Comparison of ENCODE assay signal across 8 cellular contexts in the genomic region with DNA sequence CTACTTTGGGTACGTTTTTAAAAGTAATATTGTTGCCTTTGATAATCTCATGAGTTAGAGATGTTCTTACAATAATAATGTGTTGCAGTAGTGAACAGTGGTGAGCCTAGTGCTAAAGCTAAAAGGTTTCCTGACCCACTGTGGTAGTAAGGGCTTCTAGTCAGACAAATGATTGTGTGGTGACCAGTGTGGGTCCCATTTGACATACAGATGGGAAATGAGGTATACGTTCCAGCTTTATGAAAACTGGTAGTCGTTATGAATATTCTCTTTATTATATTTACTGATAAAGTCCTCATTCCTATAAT. TPM values are rescaled to one million over a fixed set of nuclear protein-coding genes. Genes with fewer than 3 reads are reported as not detected.
DNase-seq lines count a peak whose midpoint lies in the region; ATAC-seq and TF ChIP-seq lines count a peak whose summit lies in the region.

No MANE protein-coding gene starts in this region.

- H3K36me3 ChIP-seq in vagina: no peaks in the 10 kb centered on the region

- no peak for TF ChIP-seq CTCF in vagina (IDR thresholded peaks at IDR 0.05)

- no peaks in the 10 kb centered on the region for H3K9me3 Mint-ChIP-seq in activated naive CD8-positive, alpha-beta T cell treated with anti-CD3 and anti-CD28 coated beads, Interleukin-2, amount 10 ng/mL, durations not matched to agents 7 days and 5 days

- H3K9me3 ChIP-seq in vagina: no peaks in the 10 kb centered on the region

- no peaks in the 10 kb centered on the region for H3K27me3 Mint-ChIP-seq in activated naive CD8-positive, alpha-beta T cell treated with anti-CD3 and anti-CD28 coated beads, Interleukin-2, amount 10 ng/mL, durations not matched to agents 7 days and 5 days

- H3K27ac Mint-ChIP-seq in activated naive CD8-positive, alpha-beta T cell treated with anti-CD3 and anti-CD28 coated beads, Interleukin-2, amount 10 ng/mL, durations not matched to agents 7 days and 5 days: peak overlapping the region; percentile 97

- POLR2A ChIA-PET in activated naive CD8-positive, alpha-beta T cell treated with anti-CD3 and anti-CD28 coated beads, Interleukin-2, amount 10 ng/mL, durations not matched to agents 7 days and 5 days (lab: Charles Lee): interaction anchor here (0.6 to 4.4 kb wide), 12 partner anchors 8 to 1923 kb away, joined by 3 to 61 read pairs (median 6); a partner anchor contains a TSS

- in situ Hi-C loops in ACHN (cut with HindIII; ENCODE audit: low pct_ligation_motif_present, low pct_unique_long_range_greater_than_20kb, low sequenced_read_pairs): no loop called here

- no peak for ATAC-seq in activated naive CD8-positive, alpha-beta T cell treated with anti-CD3 and anti-CD28 coated beads, Interleukin-2, amount 10 ng/mL, durations not matched to agents 7 days and 5 days (ENCODE audit: low read depth)
- ATAC-seq in HG03135 (IDR thresholded peaks at IDR 0.05; ENCODE audit: unreplicated experiment) (no peak), HG03354 (IDR thresholded peaks at IDR 0.05; ENCODE audit: poor library complexity, severe bottlenecking, unreplicated experiment) (no peak), GM18909 (IDR thresholded peaks at IDR 0.05; ENCODE audit: poor library complexity, unreplicated experiment) (no peak)

- peaks cover 26% of the 10 kb centered on the region for H3K4me1 ChIP-seq in vagina

- intact Hi-C loops in vagina (cut with DNase I): no loop called here

- H3K27ac ChIP-seq in vagina: peak overlapping the region; percentile 100

- DNase-seq in ACHN: peak; percentile 17
- DNase-seq in HT-29 (ENCODE audit: low spot score): peak; percentile 56
- DNase-seq in activated naive CD8-positive, alpha-beta T cell treated with anti-CD3 and anti-CD28 coated beads, Interleukin-2, amount 10 ng/mL, durations not matched to agents 7 days and 5 days: no peak
- peak; percentile 5 to 20 for DNase-seq in lung microvascular endothelial cell (ENCODE audit: low read depth in 2 of 2)
- no peak for DNase-seq in vagina (ENCODE audit: extremely low spot score in 2 of 2)

- no peaks in the 10 kb centered on the region for H3K27me3 ChIP-seq in vagina

- peaks cover 27% of the 10 kb centered on the region for H3K4me1 Mint-ChIP-seq in activated naive CD8-positive, alpha-beta T cell treated with anti-CD3 and anti-CD28 coated beads, Interleukin-2, amount 10 ng/mL, durations not matched to agents 7 days and 5 days

- H3K36me3 Mint-ChIP-seq in activated naive CD8-positive, alpha-beta T cell treated with anti-CD3 and anti-CD28 coated beads, Interleukin-2, amount 10 ng/mL, durations not matched to agents 7 days and 5 days: peaks cover 18% of the 10 kb centered on the region

- H3K4me3 ChIP-seq in vagina: peak overlapping the region; percentile 66 to 89

- H3K4me3 Mint-ChIP-seq in activated naive CD8-positive, alpha-beta T cell treated with anti-CD3 and anti-CD28 coated beads, Interleukin-2, amount 10 ng/mL, durations not matched to agents 7 days and 5 days: peak overlapping the region; percentile 90

- TF ChIP-seq POLR2A in vagina (IDR thresholded peaks at IDR 0.05): no peak

RNA-seq across cellular contexts. Expression of a gene that starts 1.8 kb away (rescaled TPM):
- total RNA-seq in HT-29 (2014; rRNA removed; shearing (Covaris generic)): 3.4 and 4.6 TPM in 2 replicates
- total RNA-seq in activated naive CD8-positive, alpha-beta T cell treated with anti-CD3 and anti-CD28 coated beads, Interleukin-2, amount 10 ng/mL, durations not matched to agents 7 days and 5 days: 10 to 100 TPM; 13.5 to 16.2 TPM
- total RNA-seq in lung microvascular endothelial cell: 3.2 and 4.1 TPM in 2 replicates
- total RNA-seq in vagina: 11.8 TPM

Comparison
In these comparisons a context has a peak if more than half of its experiments do, and no peak if none do; other contexts are left out.
1. DNase-seq: peak in ACHN (single experiment), HT-29 (single experiment) and lung microvascular endothelial cell (2 of 2); none in activated naive CD8-positive, alpha-beta T cell treated with anti-CD3 and anti-CD28 coated beads, Interleukin-2, amount 10 ng/mL, durations not matched to agents 7 days and 5 days (single experiment) and vagina (0 of 2).